Comparison of ENCODE assay signal across 8 cellular contexts in genomic region chr22:46149493-46149997, GRCh38. TPM values are rescaled to one million over a fixed set of nuclear protein-coding genes. Genes with fewer than 3 reads are reported as not detected.
A peak's percentile ranks its signal among the peaks of the same experiment; 100 is the strongest.
DNase-seq lines count a peak whose midpoint lies in the region; ATAC-seq and TF ChIP-seq lines count a peak whose summit lies in the region.

No MANE protein-coding gene starts in this region.

- H3K9me3 Mint-ChIP-seq in CD14-positive monocyte = peaks cover 0 to 3% (median 0%) of the 10 kb centered on the region in 7 donors
- no peaks in the 10 kb centered on the region for H3K9me3 Mint-ChIP-seq in dendritic cell treated with granulocyte-macrophage colony-stimulating factor and Interleukin-4, amounts not matched to agents 40 ng/mL and 50 ng/mL, for 4 days

- peak overlapping the region in 1 of 7 donors; percentile 58 for H3K27ac Mint-ChIP-seq in CD14-positive monocyte
- H3K27ac Mint-ChIP-seq in dendritic cell treated with granulocyte-macrophage colony-stimulating factor and Interleukin-4, amounts not matched to agents 40 ng/mL and 50 ng/mL, for 4 days = peak overlapping the region; percentile 41

- H3K27me3 Mint-ChIP-seq in CD14-positive monocyte (ENCODE audit: low read depth in 3 of 3) = peaks cover 26 to 47% (median 30%) of the 10 kb centered on the region in 3 donors
- peaks cover 43% of the 10 kb centered on the region for H3K27me3 Mint-ChIP-seq in dendritic cell treated with granulocyte-macrophage colony-stimulating factor and Interleukin-4, amounts not matched to agents 40 ng/mL and 50 ng/mL, for 4 days

- 0% methylated on average over 6 of the region's 36 CpGs for WGBS in right lobe of liver (ENCODE audit: insufficient coverage, low coverage, low lambda C conversion rate, missing lambda C conversion rate)

- H3K4me3 ChIP-seq in right lobe of liver = peak overlapping the region; percentile 67 to 83 (median 70)

- H3K4me1 ChIP-seq in right lobe of liver = peaks cover 0 to 66% (median 19%) of the 10 kb centered on the region in 4 donors

- peak; percentile 23 to 72 (median 60) for ATAC-seq in right lobe of liver
- no peak for ATAC-seq in GM19023 (IDR thresholded peaks at IDR 0.05; ENCODE audit: unreplicated experiment)

- DNase-seq in CD14-positive monocyte (ENCODE audit: low spot score) (no peak), HT-29 (ENCODE audit: low spot score) (peak; percentile 58), right lobe of liver (peak; percentile 81 to 97 (median 95)), dedifferentiated amniotic fluid mesenchymal stem cell (ENCODE audit: extremely low spot score) (no peak)
- DNase-seq in activated CD4-positive, CD25-positive, alpha-beta regulatory T cell treated with anti-CD3 and anti-CD28 coated beads, Interleukin-2, amount 50 U/mL, for 72 hours = peak; percentile 44
- DNase-seq in stimulated activated CD8-positive, alpha-beta memory T cell treated with anti-CD3 and anti-CD28 coated beads, Interleukin-12 subunit alpha, Interleukin-12 subunit beta, amount 100 ng/mL, for 4 hours (ENCODE audit: low read depth) = peak; percentile 10

- H3K36me3 Mint-ChIP-seq in CD14-positive monocyte = peaks cover 12 to 18% of the 10 kb centered on the region in 2 donors
- peaks cover 27% of the 10 kb centered on the region for H3K36me3 Mint-ChIP-seq in dendritic cell treated with granulocyte-macrophage colony-stimulating factor and Interleukin-4, amounts not matched to agents 40 ng/mL and 50 ng/mL, for 4 days (ENCODE audit: low read depth)

- H3K27ac ChIP-seq in right lobe of liver = peak overlapping the region; percentile 81 to 97 (median 90)

- H3K4me1 Mint-ChIP-seq in CD14-positive monocyte = peaks cover 18% of the 10 kb centered on the region
- H3K4me1 Mint-ChIP-seq in dendritic cell treated with granulocyte-macrophage colony-stimulating factor and Interleukin-4, amounts not matched to agents 40 ng/mL and 50 ng/mL, for 4 days (ENCODE audit: low read depth) = peaks cover 22% of the 10 kb centered on the region

- H3K36me3 ChIP-seq in right lobe of liver = peaks cover 3 to 10% (median 6%) of the 10 kb centered on the region in 4 donors

- H3K4me3 Mint-ChIP-seq in CD14-positive monocyte = peak overlapping the region; percentile 87 to 92
- H3K4me3 Mint-ChIP-seq in dendritic cell treated with granulocyte-macrophage colony-stimulating factor and Interleukin-4, amounts not matched to agents 40 ng/mL and 50 ng/mL, for 4 days = peak overlapping the region; percentile 88

- H3K9me3 ChIP-seq in right lobe of liver = no peaks in the 10 kb centered on the region

- TF ChIP-seq CTCF in CD14-positive monocyte (IDR thresholded peaks at IDR 0.05) (no peak), right lobe of liver (IDR thresholded peaks at IDR 0.05) (no peak)

- H3K27me3 ChIP-seq in right lobe of liver = no peaks in the 10 kb centered on the region

- TF ChIP-seq POLR2A in right lobe of liver (IDR thresholded peaks at IDR 0.05) = peak; percentile 34

- intact Hi-C loops in CD14-positive monocyte (cut with micrococcal nuclease) (no loop called here), right lobe of liver (cut with DNase I) (no loop called here)
- intact Hi-C loops in dendritic cell treated with granulocyte-macrophage colony-stimulating factor and Interleukin-4, amounts not matched to agents 40 ng/mL and 50 ng/mL, for 4 days (cut with micrococcal nuclease) = no loop called here

RNA-seq across cellular contexts. Expression of gene PPARA, which starts 0.8 kb away (rescaled TPM):
- 1 to 10 TPM; 3.7 to 4.9 TPM for polyA plus RNA-seq in CD14-positive monocyte
- 14.6 and 18.1 TPM in 2 replicates for total RNA-seq in HT-29 (2014; rRNA removed; shearing (Covaris generic))
- total RNA-seq in right lobe of liver = 100 to 1,000 TPM in 3 of 6 experiments, 10 to 100 TPM in 3; 64.4 to 152 (median 95.1) TPM

Comparison
In these comparisons a context has a peak if more than half of its experiments do, and no peak if none do; other contexts are left out.
1. DNase-seq: peak in HT-29 (single experiment), activated CD4-positive, CD25-positive, alpha-beta regulatory T cell treated with anti-CD3 and anti-CD28 coated beads, Interleukin-2, amount 50 U/mL, for 72 hours (single experiment), right lobe of liver (3 of 3) and stimulated activated CD8-positive, alpha-beta memory T cell treated with anti-CD3 and anti-CD28 coated beads, Interleukin-12 subunit alpha, Interleukin-12 subunit beta, amount 100 ng/mL, for 4 hours (single experiment); none in CD14-positive monocyte (single experiment) and dedifferentiated amniotic fluid mesenchymal stem cell (single experiment).